ENCODE assay signal across 10 cellular contexts in genomic region chr1:27589841-27590426, GRCh38. TPM values are rescaled to one million over a fixed set of nuclear protein-coding genes. Genes with fewer than 3 reads are reported as not detected.
DNase-seq lines count a peak whose midpoint lies in the region; ATAC-seq and TF ChIP-seq lines count a peak whose summit lies in the region.
"Had no signal": no experiment of that assay in that cellular context is flagged by ENCODE, and none has a peak within 500 bp of the region (broad histone marks: within the 10 kb centered on the region; RNA-seq: fewer than 3 reads in every experiment).

No MANE protein-coding gene starts in this region.

- no peak overlapping the region for H3K4me3 ChIP-seq in left lung
- no peak overlapping the region for H3K4me3 ChIP-seq in tibial nerve
- H3K4me3 ChIP-seq: SJSA1 had no signal

- WGBS in tibial nerve, 2 donors = 16 to 25% methylated on average over 7 to 12 of the region's 13 CpGs

- ATAC-seq in left lung = peak; percentile 75
- no peak for ATAC-seq in HG03520 (IDR thresholded peaks at IDR 0.05; ENCODE audit: unreplicated experiment)

- no peak for TF ChIP-seq EP300 in tibial nerve (IDR thresholded peaks at IDR 0.05)

- H3K36me3 ChIP-seq in left lung (no peaks in the 10 kb centered on the region), tibial nerve (peaks cover 0 to 4% (median 0%) of the 10 kb centered on the region in 3 donors)

- TF ChIP-seq POLR2A in tibial nerve (IDR thresholded peaks at IDR 0.05) = no peak

- H3K27ac Mint-ChIP-seq in progenitor cell of endocrine pancreas = no peak overlapping the region
- H3K27ac Mint-ChIP-seq: B cell had no signal

- no peak overlapping the region for H3K4me3 Mint-ChIP-seq in progenitor cell of endocrine pancreas (ENCODE audit: low read depth)
- H3K4me3 Mint-ChIP-seq: B cell had no signal

- intact Hi-C loops in left lung (cut with DNase I) = no loop called here

- H3K27ac ChIP-seq in left lung (peak overlapping the region in 1 of 2 donors; percentile 24), tibial nerve (peak overlapping the region; percentile 43 to 99 (median 84))
- H3K27ac ChIP-seq: SJSA1 had no signal

- no peaks in the 10 kb centered on the region for H3K27me3 ChIP-seq in left lung
- H3K27me3 ChIP-seq in tibial nerve = no peaks in the 10 kb centered on the region
- H3K27me3 ChIP-seq: SJSA1 had no signal

- TF ChIP-seq CTCF in left lung (IDR thresholded peaks at IDR 0.05) (no peak), tibial nerve (IDR thresholded peaks at IDR 0.05) (no peak), progenitor cell of endocrine pancreas (IDR thresholded peaks at IDR 0.05; ENCODE audit: unreplicated experiment) (no peak)

- no peaks in the 10 kb centered on the region for H3K36me3 Mint-ChIP-seq in progenitor cell of endocrine pancreas (ENCODE audit: insufficient read depth)

- DNase-seq in NCI-H1694 treated with DMSO at 0.1 percent for 48 hours (lab: John Stamatoyannopoulos, UW) = peak; percentile 17
- DNase-seq in NCI-H1694 (lab: John Stamatoyannopoulos, UW) = no peak
- DNase-seq in astrocyte of the hippocampus (ENCODE audit: low read depth, low spot score) = peak; percentile 81
- DNase-seq in left lung = no peak
- no peak for DNase-seq in tibial nerve (ENCODE audit: low spot score in 2 of 2)
- DNase-seq in progenitor cell of endocrine pancreas (ENCODE audit: low spot score, unreplicated experiment) = no peak
- no peak for DNase-seq in NCI-H2029 treated with DMSO at 0.1 percent for 48 hours (lab: John Stamatoyannopoulos, UW)

- H3K27me3 Mint-ChIP-seq in progenitor cell of endocrine pancreas = no peaks in the 10 kb centered on the region
- H3K27me3 Mint-ChIP-seq: B cell had no signal

- H3K4me1 ChIP-seq in left lung (peaks cover 32 to 47% of the 10 kb centered on the region in 2 donors), tibial nerve (peaks cover 0 to 86% (median 60%) of the 10 kb centered on the region in 4 donors)

- H3K4me1 Mint-ChIP-seq in progenitor cell of endocrine pancreas (ENCODE audit: low read depth) = peaks cover 12% of the 10 kb centered on the region

- no peaks in the 10 kb centered on the region for H3K9me3 Mint-ChIP-seq in progenitor cell of endocrine pancreas (ENCODE audit: low read depth)

- no peaks in the 10 kb centered on the region for H3K9me3 ChIP-seq in left lung
- no peaks in the 10 kb centered on the region for H3K9me3 ChIP-seq in tibial nerve
- H3K9me3 ChIP-seq: SJSA1 had no signal

RNA-seq across cellular contexts. Expression of gene AHDC1, which starts 14.0 kb away (rescaled TPM):
- 10 to 100 TPM; 35.5 to 38.0 TPM for total RNA-seq in left lung
- 10 to 100 TPM; 26.4 to 39.9 (median 34.6) TPM for total RNA-seq in tibial nerve
- total RNA-seq in progenitor cell of endocrine pancreas = 53.3 and 56.3 TPM in 2 replicates

RNA-seq across cellular contexts. Expression of gene FGR, which starts 45.1 kb away (rescaled TPM):
- total RNA-seq in left lung (100 to 1,000 TPM in 1 of 2 donors, 10 to 100 TPM in 1; 44.6 to 126 TPM), tibial nerve (10 to 100 TPM; 18.4 to 63.9 (median 22.6) TPM), progenitor cell of endocrine pancreas (not detected in 2 replicates)
- total RNA-seq: SJSA1 had no signal

Comparison
In these comparisons a context has a peak if more than half of its experiments do, and no peak if none do; other contexts are left out.
1. DNase-seq: peak in NCI-H1694 treated with DMSO at 0.1 percent for 48 hours (single experiment) and astrocyte of the hippocampus (single experiment); none in NCI-H1694 (single experiment), left lung (0 of 2), tibial nerve (0 of 2), progenitor cell of endocrine pancreas (single experiment) and NCI-H2029 treated with DMSO at 0.1 percent for 48 hours (single experiment).
2. RNA of gene FGR, which starts 45.1 kb away (total RNA-seq): 44.6 to 126 TPM in left lung and 18.4 to 63.9 TPM in tibial nerve; not detected in progenitor cell of endocrine pancreas; every median in the first group is over 10 times any median in the second.